Comparison of ENCODE assay signal across 1 cellular context in genomic region chr1:65067491-65068201, GRCh38.
TF ChIP-seq lines count a peak whose summit lies in the region.

No MANE protein-coding gene starts in this region.

TF ChIP-seq in K562, 482 proteins besides CTCF, POLR2A, EP300 and RAD21 (continued from another document and continues in another):
- no peak for TF ChIP-seq MGA (IDR thresholded peaks at IDR 0.05)
- TF ChIP-seq E2F4 (CRISPR knock-in tag; IDR thresholded peaks at IDR 0.05; ENCODE audit: low read depth), result no peak
- no peak for TF ChIP-seq ZNF699 (CRISPR knock-in tag; IDR thresholded peaks at IDR 0.05; ENCODE audit: insufficient replicate concordance)
- TF ChIP-seq ZNF124 (CRISPR knock-in tag; IDR thresholded peaks at IDR 0.05), result no peak
- TF ChIP-seq ATF6 (CRISPR knock-in tag; IDR thresholded peaks at IDR 0.05), result no peak
- TF ChIP-seq ARHGAP35 (IDR thresholded peaks at IDR 0.05; ENCODE audit: partially characterized antibody), result no peak
- TF ChIP-seq NFE2L1 (tag; IDR thresholded peaks at IDR 0.05; ENCODE audit: borderline replicate concordance, low read depth), result no peak
- TF ChIP-seq, protein P1, sequence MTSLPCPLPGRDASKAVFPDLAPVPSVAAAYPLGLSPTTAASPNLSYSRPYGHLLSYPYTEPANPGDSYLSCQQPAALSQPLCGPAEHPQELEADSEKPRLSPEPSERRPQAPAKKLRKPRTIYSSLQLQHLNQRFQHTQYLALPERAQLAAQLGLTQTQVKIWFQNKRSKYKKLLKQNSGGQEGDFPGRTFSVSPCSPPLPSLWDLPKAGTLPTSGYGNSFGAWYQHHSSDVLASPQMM (CRISPR knock-in tag; IDR thresholded peaks at IDR 0.05), result no peak
- TF ChIP-seq ELF2 (CRISPR knock-in tag; IDR thresholded peaks at IDR 0.05), result no peak
- no peak for TF ChIP-seq NCOA4 (IDR thresholded peaks at IDR 0.05; ENCODE audit: partially characterized antibody)
- no peak for TF ChIP-seq E2F1 (CRISPR knock-in tag; IDR thresholded peaks at IDR 0.05)
- TF ChIP-seq MTA2 (IDR thresholded peaks at IDR 0.05; ENCODE audit: low read depth), result 0 out of 2 replicates have a peak, but pooled peaks have one; percentile 24
- peak; percentile 88 for TF ChIP-seq TAF7 (tag; IDR thresholded peaks at IDR 0.05)
- TF ChIP-seq, protein P2, sequence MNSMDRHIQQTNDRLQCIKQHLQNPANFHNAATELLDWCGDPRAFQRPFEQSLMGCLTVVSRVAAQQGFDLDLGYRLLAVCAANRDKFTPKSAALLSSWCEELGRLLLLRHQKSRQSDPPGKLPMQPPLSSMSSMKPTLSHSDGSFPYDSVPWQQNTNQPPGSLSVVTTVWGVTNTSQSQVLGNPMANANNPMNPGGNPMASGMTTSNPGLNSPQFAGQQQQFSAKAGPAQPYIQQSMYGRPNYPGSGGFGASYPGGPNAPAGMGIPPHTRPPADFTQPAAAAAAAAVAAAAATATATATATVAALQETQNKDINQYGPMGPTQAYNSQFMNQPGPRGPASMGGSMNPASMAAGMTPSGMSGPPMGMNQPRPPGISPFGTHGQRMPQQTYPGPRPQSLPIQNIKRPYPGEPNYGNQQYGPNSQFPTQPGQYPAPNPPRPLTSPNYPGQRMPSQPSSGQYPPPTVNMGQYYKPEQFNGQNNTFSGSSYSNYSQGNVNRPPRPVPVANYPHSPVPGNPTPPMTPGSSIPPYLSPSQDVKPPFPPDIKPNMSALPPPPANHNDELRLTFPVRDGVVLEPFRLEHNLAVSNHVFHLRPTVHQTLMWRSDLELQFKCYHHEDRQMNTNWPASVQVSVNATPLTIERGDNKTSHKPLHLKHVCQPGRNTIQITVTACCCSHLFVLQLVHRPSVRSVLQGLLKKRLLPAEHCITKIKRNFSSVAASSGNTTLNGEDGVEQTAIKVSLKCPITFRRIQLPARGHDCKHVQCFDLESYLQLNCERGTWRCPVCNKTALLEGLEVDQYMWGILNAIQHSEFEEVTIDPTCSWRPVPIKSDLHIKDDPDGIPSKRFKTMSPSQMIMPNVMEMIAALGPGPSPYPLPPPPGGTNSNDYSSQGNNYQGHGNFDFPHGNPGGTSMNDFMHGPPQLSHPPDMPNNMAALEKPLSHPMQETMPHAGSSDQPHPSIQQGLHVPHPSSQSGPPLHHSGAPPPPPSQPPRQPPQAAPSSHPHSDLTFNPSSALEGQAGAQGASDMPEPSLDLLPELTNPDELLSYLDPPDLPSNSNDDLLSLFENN (IDR thresholded peaks at IDR 0.05; ENCODE audit: low read depth in 2 of 2, low read length in 2 of 2), result no peak
- no peak for TF ChIP-seq ZNF449 (CRISPR knock-in tag; IDR thresholded peaks at IDR 0.05)
- no peak for TF ChIP-seq RBM17 (IDR thresholded peaks at IDR 0.05; ENCODE audit: borderline replicate concordance, low read depth, low read length)
- TF ChIP-seq SOX6 (IDR thresholded peaks at IDR 0.05), result no peak
- TF ChIP-seq SRSF3 (IDR thresholded peaks at IDR 0.05; ENCODE audit: insufficient read depth, low read length), result peak; percentile 79; the same call in 1 of the 2 replicates
- no peak for TF ChIP-seq E2F3 (CRISPR knock-in tag; IDR thresholded peaks at IDR 0.05)
- TF ChIP-seq SMARCC2 (IDR thresholded peaks at IDR 0.05; ENCODE audit: low read depth), result no peak
- no peak for TF ChIP-seq SRSF7 (optimal IDR thresholded peaks at IDR 0.05; ENCODE audit: low read depth, low read length)
- no peak for TF ChIP-seq KAT2B (IDR thresholded peaks at IDR 0.05; ENCODE audit: low read depth, low read length)
- no peak for TF ChIP-seq STAT5B (CRISPR knock-in tag; IDR thresholded peaks at IDR 0.05)
- TF ChIP-seq, protein P3, sequence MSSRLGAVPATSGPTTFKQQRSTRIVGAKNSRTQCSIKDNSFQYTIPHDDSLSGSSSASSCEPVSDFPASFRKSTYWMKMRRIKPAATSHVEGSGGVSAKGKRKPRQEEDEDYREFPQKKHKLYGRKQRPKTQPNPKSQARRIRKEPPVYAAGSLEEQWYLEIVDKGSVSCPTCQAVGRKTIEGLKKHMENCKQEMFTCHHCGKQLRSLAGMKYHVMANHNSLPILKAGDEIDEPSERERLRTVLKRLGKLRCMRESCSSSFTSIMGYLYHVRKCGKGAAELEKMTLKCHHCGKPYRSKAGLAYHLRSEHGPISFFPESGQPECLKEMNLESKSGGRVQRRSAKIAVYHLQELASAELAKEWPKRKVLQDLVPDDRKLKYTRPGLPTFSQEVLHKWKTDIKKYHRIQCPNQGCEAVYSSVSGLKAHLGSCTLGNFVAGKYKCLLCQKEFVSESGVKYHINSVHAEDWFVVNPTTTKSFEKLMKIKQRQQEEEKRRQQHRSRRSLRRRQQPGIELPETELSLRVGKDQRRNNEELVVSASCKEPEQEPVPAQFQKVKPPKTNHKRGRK (tag; IDR thresholded peaks at IDR 0.05), result no peak
- TF ChIP-seq HDGF (IDR thresholded peaks at IDR 0.05), result no peak
- TF ChIP-seq NONO (IDR thresholded peaks at IDR 0.05; ENCODE audit: low read depth in 2 of 2, low read length in 1 of 2), result no peak
- TF ChIP-seq, protein P4, sequence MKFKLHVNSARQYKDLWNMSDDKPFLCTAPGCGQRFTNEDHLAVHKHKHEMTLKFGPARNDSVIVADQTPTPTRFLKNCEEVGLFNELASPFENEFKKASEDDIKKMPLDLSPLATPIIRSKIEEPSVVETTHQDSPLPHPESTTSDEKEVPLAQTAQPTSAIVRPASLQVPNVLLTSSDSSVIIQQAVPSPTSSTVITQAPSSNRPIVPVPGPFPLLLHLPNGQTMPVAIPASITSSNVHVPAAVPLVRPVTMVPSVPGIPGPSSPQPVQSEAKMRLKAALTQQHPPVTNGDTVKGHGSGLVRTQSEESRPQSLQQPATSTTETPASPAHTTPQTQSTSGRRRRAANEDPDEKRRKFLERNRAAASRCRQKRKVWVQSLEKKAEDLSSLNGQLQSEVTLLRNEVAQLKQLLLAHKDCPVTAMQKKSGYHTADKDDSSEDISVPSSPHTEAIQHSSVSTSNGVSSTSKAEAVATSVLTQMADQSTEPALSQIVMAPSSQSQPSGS (CRISPR knock-in tag; IDR thresholded peaks at IDR 0.05), result no peak
- peak; percentile 64 for TF ChIP-seq SMARCE1 (IDR thresholded peaks at IDR 0.05)
